ENCODE assay signal across 23 cellular contexts in the genomic region with DNA sequence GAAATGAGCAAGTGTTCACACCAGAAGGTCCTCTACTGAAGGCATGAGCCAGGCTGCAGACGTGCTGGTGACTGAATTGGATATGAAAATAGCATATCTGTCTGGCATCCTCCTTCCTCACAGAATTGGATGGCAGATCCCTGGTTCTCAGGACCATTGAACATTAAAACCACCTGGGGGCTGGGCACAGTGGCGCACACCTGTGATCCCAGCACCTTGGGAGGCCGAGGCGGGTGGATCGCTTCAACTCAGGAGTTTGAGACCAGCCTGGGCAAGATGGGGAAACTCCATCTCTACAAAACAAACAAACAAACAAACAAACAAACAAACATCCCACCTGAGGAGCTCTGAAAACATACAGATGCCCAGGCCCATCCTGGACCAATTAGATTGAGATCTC. TPM values are rescaled to one million over a fixed set of nuclear protein-coding genes. Genes with fewer than 3 reads are reported as not detected.
A peak's percentile ranks its signal among the peaks of the same experiment; 100 is the strongest.
DNase-seq lines count a peak whose midpoint lies in the region; ATAC-seq and TF ChIP-seq lines count a peak whose summit lies in the region.
"Had no signal": no experiment of that assay in that cellular context is flagged by ENCODE, and none has a peak within 500 bp of the region (broad histone marks: within the 10 kb centered on the region; RNA-seq: fewer than 3 reads in every experiment).

No MANE protein-coding gene starts in this region.

- H3K4me1 ChIP-seq in heart left ventricle (peaks cover 0 to 32% (median 11%) of the 10 kb centered on the region in 12 donors), colonic mucosa (peaks cover 7% of the 10 kb centered on the region), vagina (peaks cover 33% of the 10 kb centered on the region)

- DNase-seq in heart left ventricle (no peak), left cardiac atrium (no peak), colonic mucosa (no peak), mesenteric fat pad (ENCODE audit: low spot score) (peak; percentile 65), vagina (ENCODE audit: extremely low spot score in 2 of 2) (peak; percentile 43 to 75), GM03348 (ENCODE audit: low spot score) (no peak), HUDEP-2 (lab: John Stamatoyannopoulos, UW; ENCODE audit: unreplicated experiment in 76 of 76) (no peak), NAMALWA (ENCODE audit: low spot score) (no peak)
- DNase-seq: activated CD4-positive, alpha-beta memory T cell treated with anti-CD3 and anti-CD28 coated beads, Interleukin-2, amount 10 ng/mL, durations not matched to agents 7 days and 5 days; CD4-positive, alpha-beta memory T cell; DND-41; effector CD4-positive, alpha-beta T cell; MV-4-11; NCI-H2029; NCI-H510A; nephron progenitor cell; T-helper 2 cell had no signal

- H3K4me3 ChIP-seq in heart left ventricle (no peak overlapping the region), colonic mucosa (no peak overlapping the region), vagina (no peak overlapping the region)
- H3K4me3 ChIP-seq: GM23338 had no signal

- H3K9me3 ChIP-seq in heart left ventricle (no peaks in the 10 kb centered on the region), colonic mucosa (no peaks in the 10 kb centered on the region), vagina (no peaks in the 10 kb centered on the region)

- no peaks in the 10 kb centered on the region for H3K36me3 ChIP-seq in heart left ventricle
- H3K36me3 ChIP-seq in colonic mucosa, result no peaks in the 10 kb centered on the region
- no peaks in the 10 kb centered on the region for H3K36me3 ChIP-seq in vagina

- ATAC-seq in heart left ventricle, result no peak
- no peak for ATAC-seq in left cardiac atrium
- ATAC-seq: GM23338; stimulated activated memory B cell treated with anti-CD40 and anti-IgM and Interleukin-4, amounts not matched to agents 10 μg/mL and 1 μg/mL and 100 μg/mL, for 72 hours; WTC11 had no signal

- no peak overlapping the region for H3K9ac ChIP-seq in colonic mucosa (ENCODE audit: low read depth in 2 of 2, low read length in 2 of 2)

- TF ChIP-seq CTCF in heart left ventricle (IDR thresholded peaks at IDR 0.05), result no peak
- TF ChIP-seq CTCF in colonic mucosa (IDR thresholded peaks at IDR 0.05), result no peak
- TF ChIP-seq CTCF in vagina (IDR thresholded peaks at IDR 0.05), result no peak

- H3K27ac ChIP-seq in heart left ventricle, result peak overlapping the region; percentile 40 to 86 (median 60)
- H3K27ac ChIP-seq in colonic mucosa, result peak overlapping the region; percentile 76
- no peak overlapping the region for H3K27ac ChIP-seq in vagina

- intact Hi-C loops in heart left ventricle (cut with DNase I), result loop anchor here in 2 of 10 donors (5.0 to 10.0 kb wide), 2 partner anchors 222 to 224 kb away; no protein-coding TSS in a partner anchor
- intact Hi-C loops in left cardiac atrium (cut with DNase I), result no loop called here
- intact Hi-C loops in colonic mucosa (cut with DNase I), result no loop called here
- intact Hi-C loops in vagina (cut with DNase I), result no loop called here

- H3K27me3 ChIP-seq in heart left ventricle (no peaks in the 10 kb centered on the region), colonic mucosa (no peaks in the 10 kb centered on the region), vagina (no peaks in the 10 kb centered on the region)

- 86 to 93% (median 87%) methylated on average over 5 of the region's 5 CpGs for WGBS in heart left ventricle, 4 donors

- no peak for TF ChIP-seq POLR2A in heart left ventricle (IDR thresholded peaks at IDR 0.05)
- TF ChIP-seq POLR2A in vagina (IDR thresholded peaks at IDR 0.05), result no peak

RNA-seq across cellular contexts. Expression of gene TEX35, which starts 23.4 kb away (rescaled TPM):
- total RNA-seq in heart left ventricle, result not detected
- not detected for polyA plus RNA-seq in heart left ventricle
- not detected for total RNA-seq in left cardiac atrium
- total RNA-seq in colonic mucosa, result not detected
- not detected for total RNA-seq in mesenteric fat pad
- total RNA-seq in vagina, result not detected
- total RNA-seq: activated CD4-positive, alpha-beta memory T cell treated with anti-CD3 and anti-CD28 coated beads, Interleukin-2, amount 10 ng/mL, durations not matched to agents 7 days and 5 days; CD4-positive, alpha-beta memory T cell; GM23338; progenitor cell of endocrine pancreas; WTC11 had no signal
- polyA plus RNA-seq: GM23338 had no signal

RNA-seq across cellular contexts. Expression of gene CLEC20A, which starts 39.6 kb away (rescaled TPM):
- total RNA-seq in heart left ventricle, result under 1 TPM in 1 of 9 donors, not detected in 8; 0.23 TPM
- not detected for polyA plus RNA-seq in heart left ventricle
- not detected for total RNA-seq in left cardiac atrium
- not detected for total RNA-seq in colonic mucosa
- not detected for total RNA-seq in mesenteric fat pad
- total RNA-seq in vagina, result not detected
- total RNA-seq: activated CD4-positive, alpha-beta memory T cell treated with anti-CD3 and anti-CD28 coated beads, Interleukin-2, amount 10 ng/mL, durations not matched to agents 7 days and 5 days; CD4-positive, alpha-beta memory T cell; GM23338; progenitor cell of endocrine pancreas; WTC11 had no signal
- polyA plus RNA-seq: adipose tissue; CD4-positive, alpha-beta memory T cell; GM23338; keratinocyte had no signal

Comparison
In these comparisons a context has a peak if more than half of its experiments do, and no peak if none do; other contexts are left out.
1. DNase-seq: peak in mesenteric fat pad (single experiment) and vagina (2 of 2); none in heart left ventricle (0 of 5), left cardiac atrium (single experiment), colonic mucosa (single experiment), GM03348 (single experiment), HUDEP-2 (0 of 76) and NAMALWA (single experiment).